In the genomic region with DNA sequence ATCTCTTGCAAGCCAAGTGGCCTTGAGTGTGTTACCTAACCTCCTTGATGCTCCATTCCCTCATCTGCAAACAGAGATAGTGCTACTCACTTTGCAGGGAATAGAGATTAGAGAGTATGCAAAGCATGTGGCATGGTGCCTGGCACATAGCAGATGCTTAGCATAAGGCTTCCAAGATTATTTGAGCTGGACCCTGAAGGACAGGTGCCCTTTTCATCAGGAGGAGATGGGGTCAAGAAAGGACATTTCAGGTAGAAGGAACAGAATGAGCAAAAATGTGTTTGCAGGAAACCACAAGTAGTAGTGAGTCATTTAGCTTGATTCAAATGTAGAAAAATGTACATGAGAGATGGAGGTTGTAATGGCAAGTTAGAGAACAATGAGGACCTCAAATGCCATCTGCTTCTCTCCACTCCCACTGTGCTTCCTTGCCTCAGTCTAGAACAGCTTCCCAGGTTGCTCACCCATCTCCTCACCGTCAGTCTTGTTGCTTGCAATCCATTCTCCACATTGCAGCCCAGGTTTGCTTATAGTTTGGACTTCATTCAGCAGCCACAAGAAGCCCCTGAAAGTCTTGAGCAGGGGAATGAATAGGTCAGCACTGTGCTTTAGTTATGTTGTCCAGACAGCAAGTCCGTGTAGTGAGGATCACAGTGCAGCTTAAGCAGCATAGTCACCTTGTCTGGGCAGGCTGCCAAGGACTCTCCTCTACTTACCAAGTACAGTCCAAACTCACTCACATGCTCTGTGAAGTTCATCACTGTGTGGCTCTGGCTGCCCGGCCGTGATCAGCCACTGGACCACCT, we compare ENCODE assay signal across 8 cellular contexts.
A peak's percentile ranks its signal among the peaks of the same experiment; 100 is the strongest.
DNase-seq lines count a peak whose midpoint lies in the region; ATAC-seq lines count a peak whose summit lies in the region.

No MANE protein-coding gene starts in this region.

- POLR2A ChIA-PET in naive thymus-derived CD8-positive, alpha-beta T cell (lab: Charles Lee), result interaction anchor here (0.9 to 1.8 kb wide), 6 partner anchors 8 to 103 kb away, joined by 3 to 5 read pairs (median 3); no protein-coding TSS in a partner anchor

- ATAC-seq in naive thymus-derived CD8-positive, alpha-beta T cell, result peak; percentile 32 to 56
- no peak for ATAC-seq in HG02571 (IDR thresholded peaks at IDR 0.05; ENCODE audit: unreplicated experiment)

- DNase-seq in ELR (ENCODE audit: low read depth) (peak; percentile 28), H4 (ENCODE audit: low spot score) (peak; percentile 43), NCI-H510A (lab: John Stamatoyannopoulos, UW) (peak; percentile 56), amniotic epithelial cell (ENCODE audit: low read depth) (peak; percentile 73), putamen (ENCODE audit: low spot score) (no peak), globus pallidus (ENCODE audit: low spot score) (no peak)
- no peak for DNase-seq in naive thymus-derived CD8-positive, alpha-beta T cell

- H3K4me1 Mint-ChIP-seq in naive thymus-derived CD8-positive, alpha-beta T cell, result peaks cover 31 to 54% (median 41%) of the 10 kb centered on the region in 4 donors

- H3K27me3 Mint-ChIP-seq in naive thymus-derived CD8-positive, alpha-beta T cell, result peaks cover 0 to 1% (median 0%) of the 10 kb centered on the region in 5 donors

- no peaks in the 10 kb centered on the region for H3K9me3 Mint-ChIP-seq in naive thymus-derived CD8-positive, alpha-beta T cell

- no peaks in the 10 kb centered on the region for H3K36me3 Mint-ChIP-seq in naive thymus-derived CD8-positive, alpha-beta T cell

- peak overlapping the region in 8 of 10 donors; percentile 7 to 78 (median 62) for H3K27ac Mint-ChIP-seq in naive thymus-derived CD8-positive, alpha-beta T cell

- H3K4me3 Mint-ChIP-seq in naive thymus-derived CD8-positive, alpha-beta T cell, result peak overlapping the region in 8 of 10 donors; percentile 8 to 67 (median 23)

Comparison
In these comparisons a context has a peak if more than half of its experiments do, and no peak if none do; other contexts are left out.
1. DNase-seq: peak in ELR (single experiment), H4 (single experiment), NCI-H510A (single experiment) and amniotic epithelial cell (single experiment); none in naive thymus-derived CD8-positive, alpha-beta T cell (0 of 10), putamen (single experiment) and globus pallidus (single experiment).